ENCODE assay signal across 13 cellular contexts in genomic region chr19:2251577-2252480, GRCh38. TPM values are rescaled to one million over a fixed set of nuclear protein-coding genes. Genes with fewer than 3 reads are reported as not detected.
A peak's percentile ranks its signal among the peaks of the same experiment; 100 is the strongest.
DNase-seq lines count a peak whose midpoint lies in the region; ATAC-seq, FAIRE-seq and TF ChIP-seq lines count a peak whose summit lies in the region.
"Had no signal": no experiment of that assay in that cellular context is flagged by ENCODE, and none has a peak within 500 bp of the region (broad histone marks: within the 10 kb centered on the region; RNA-seq: fewer than 3 reads in every experiment).

No MANE protein-coding gene starts in this region.

- H3K27me3 Mint-ChIP-seq in CD4-positive, CD25-positive, alpha-beta regulatory T cell = peaks cover 12% of the 10 kb centered on the region
- peaks cover 3% of the 10 kb centered on the region for H3K27me3 Mint-ChIP-seq in astrocyte (ENCODE audit: low read depth, unreplicated experiment)

- TF ChIP-seq POLR2A in GM12891 (IDR thresholded peaks at IDR 0.05; ENCODE audit: low read depth, low read length) = no peak

- no peak overlapping the region for H3K27ac ChIP-seq in CD4-positive, CD25-positive, alpha-beta regulatory T cell (ENCODE audit: insufficient read depth, low read length, poor library complexity, severe bottlenecking)
- H3K27ac ChIP-seq in astrocyte (ENCODE audit: low read depth, low read length) (no peak overlapping the region), neutrophil (no peak overlapping the region)
- H3K27ac ChIP-seq: epithelial cell of prostate had no signal

- no peaks in the 10 kb centered on the region for H3K36me3 Mint-ChIP-seq in CD4-positive, CD25-positive, alpha-beta regulatory T cell
- H3K36me3 Mint-ChIP-seq in astrocyte (ENCODE audit: low read depth, unreplicated experiment) = peaks cover 1% of the 10 kb centered on the region

- H2AFZ ChIP-seq in astrocyte (ENCODE audit: low read depth, low read length) = no peak overlapping the region

- TF ChIP-seq CTCF in astrocyte (IDR thresholded peaks at IDR 0.05; ENCODE audit: insufficient read depth, low read depth, low read length) = no peak
- no peak for TF ChIP-seq CTCF in neutrophil (IDR thresholded peaks at IDR 0.05)

- peak; percentile 11 to 29 for ATAC-seq in CD4-positive, CD25-positive, alpha-beta regulatory T cell (ENCODE audit: low read depth in 2 of 2)
- no peak for ATAC-seq in HG02840 (IDR thresholded peaks at IDR 0.05; ENCODE audit: low FRiP score, unreplicated experiment)

- H3K9ac ChIP-seq in astrocyte (ENCODE audit: low read length) = no peak overlapping the region

- no peaks in the 10 kb centered on the region for H3K27me3 ChIP-seq in CD4-positive, CD25-positive, alpha-beta regulatory T cell (ENCODE audit: control insufficient read depth, insufficient read depth, low read length)
- H3K27me3 ChIP-seq in astrocyte (ENCODE audit: insufficient read depth, low read length) = peaks cover 22% of the 10 kb centered on the region
- peaks cover 66% of the 10 kb centered on the region for H3K27me3 ChIP-seq in neutrophil

- H3K36me3 ChIP-seq in CD4-positive, CD25-positive, alpha-beta regulatory T cell (ENCODE audit: control insufficient read depth, insufficient read depth, low read length) = peaks cover 8% of the 10 kb centered on the region
- H3K36me3 ChIP-seq in astrocyte (ENCODE audit: insufficient read depth, low read length) = no peaks in the 10 kb centered on the region
- peaks cover 23% of the 10 kb centered on the region for H3K36me3 ChIP-seq in neutrophil

- no peak overlapping the region for H3K27ac Mint-ChIP-seq in CD4-positive, CD25-positive, alpha-beta regulatory T cell
- no peak overlapping the region for H3K27ac Mint-ChIP-seq in astrocyte (ENCODE audit: unreplicated experiment)

- peaks cover 42% of the 10 kb centered on the region for H3K4me1 ChIP-seq in CD4-positive, CD25-positive, alpha-beta regulatory T cell (ENCODE audit: control insufficient read depth, insufficient read depth, low read length, poor library complexity, severe bottlenecking)
- peaks cover 5% of the 10 kb centered on the region for H3K4me1 ChIP-seq in astrocyte (ENCODE audit: insufficient read depth, low read length)
- H3K4me1 ChIP-seq in neutrophil (ENCODE audit: control insufficient read depth in 1 of 2, insufficient read depth in 1 of 2, low read depth in 1 of 2, low read length in 1 of 2) = peaks cover 40 to 42% of the 10 kb centered on the region in 2 experiments

- H4K20me1 ChIP-seq in astrocyte (ENCODE audit: insufficient read depth, low read length) = peaks cover 50% of the 10 kb centered on the region

- peak in 1 of 3 donors; percentile 33 for DNase-seq in CD4-positive, CD25-positive, alpha-beta regulatory T cell
- DNase-seq in GM12891 (ENCODE audit: insufficient read length, low spot score) (no peak), astrocyte (ENCODE audit: low read depth) (no peak), foreskin melanocyte (no peak), NCI-H2171 treated with DMSO at 0.1 percent for 48 hours (lab: John Stamatoyannopoulos, UW) (no peak)
- no peak for DNase-seq in NK-92 treated with Interleukin-12 subunit alpha and Interleukin-12 subunit beta, amount 100 ng/mL, for 24 hours (lab: John Stamatoyannopoulos, UW)
- DNase-seq: activated CD4-positive, CD25-positive, alpha-beta regulatory T cell; RPMI8226 had no signal

- H3K9me3 Mint-ChIP-seq in CD4-positive, CD25-positive, alpha-beta regulatory T cell = no peaks in the 10 kb centered on the region
- H3K9me3 Mint-ChIP-seq in astrocyte (ENCODE audit: unreplicated experiment) = no peaks in the 10 kb centered on the region
- H3K9me3 Mint-ChIP-seq: neural crest cell had no signal

- H3K4me3 Mint-ChIP-seq in CD4-positive, CD25-positive, alpha-beta regulatory T cell = peak overlapping the region in 3 of 4 donors; percentile 81 to 87 (median 82)
- H3K4me3 Mint-ChIP-seq in astrocyte (ENCODE audit: unreplicated experiment) = no peak overlapping the region

- H3K79me2 ChIP-seq in astrocyte (ENCODE audit: insufficient read depth, low read length) = no peaks in the 10 kb centered on the region

- peak overlapping the region; percentile 30 for H3K4me2 ChIP-seq in astrocyte (ENCODE audit: low read length)

- FAIRE-seq in GM12891 (lab: Jason Lieb, UNC) = peak; percentile 31
- FAIRE-seq in astrocyte (lab: Jason Lieb, UNC) = no peak

- peaks cover 0 to 24% (median under 1%) of the 10 kb centered on the region in 4 donors for H3K4me1 Mint-ChIP-seq in CD4-positive, CD25-positive, alpha-beta regulatory T cell
- H3K4me1 Mint-ChIP-seq in astrocyte (ENCODE audit: low read depth, unreplicated experiment) = no peaks in the 10 kb centered on the region

- H3K4me3 ChIP-seq in CD4-positive, CD25-positive, alpha-beta regulatory T cell (ENCODE audit: low read depth, low read length) = no peak overlapping the region
- H3K4me3 ChIP-seq in astrocyte (ENCODE audit: insufficient read depth, low read depth, low read length) = no peak overlapping the region
- H3K4me3 ChIP-seq in neutrophil (ENCODE audit: low read depth in 1 of 2, low read length in 1 of 2) = peak overlapping the region; percentile 38 to 61

- no peaks in the 10 kb centered on the region for H3K9me3 ChIP-seq in CD4-positive, CD25-positive, alpha-beta regulatory T cell (ENCODE audit: control insufficient read depth in 2 of 2, low read length in 2 of 2)
- H3K9me3 ChIP-seq in astrocyte (ENCODE audit: insufficient read depth, low read depth, low read length) = no peaks in the 10 kb centered on the region
- no peaks in the 10 kb centered on the region for H3K9me3 ChIP-seq in neutrophil

TF ChIP-seq in GM12891, 5 proteins besides CTCF, POLR2A, EP300 and RAD21:
- TF ChIP-seq SPI1 (IDR thresholded peaks at IDR 0.05; ENCODE audit: low read depth, low read length) (no peak), POLR2AphosphoS5 (IDR thresholded peaks at IDR 0.05; ENCODE audit: low read depth, low read length) (no peak), POU2F2 (IDR thresholded peaks at IDR 0.05; ENCODE audit: low read depth, low read length) (no peak), PAX5 (IDR thresholded peaks at IDR 0.05; ENCODE audit: insufficient read depth, low read length, severe bottlenecking) (no peak), TAF1 (IDR thresholded peaks at IDR 0.05; ENCODE audit: low read depth, low read length) (no peak)

RNA-seq across cellular contexts. Expression of gene AMH, which starts 2.7 kb away (rescaled TPM):
- total RNA-seq in CD4-positive, CD25-positive, alpha-beta regulatory T cell = 3.5 TPM
- polyA plus RNA-seq in CD4-positive, CD25-positive, alpha-beta regulatory T cell = not detected
- 0.19 TPM for polyA plus RNA-seq in GM12891 (2012; ENCODE audit: low read depth, missing spikeins)
- 3.5 and 4.6 TPM in 2 replicates for total RNA-seq in astrocyte

RNA-seq across cellular contexts. Expression of gene JSRP1, which starts 4.4 kb away (rescaled TPM):
- total RNA-seq in CD4-positive, CD25-positive, alpha-beta regulatory T cell = 0.99 TPM
- polyA plus RNA-seq in CD4-positive, CD25-positive, alpha-beta regulatory T cell = 1 to 10 TPM in 3 of 4 donors, under 1 TPM in 1; 0.89 to 2.4 (median 1.8) TPM
- 0.41 TPM for polyA plus RNA-seq in GM12891 (2012; ENCODE audit: low read depth, missing spikeins)
- 0.36 and 1.3 TPM in 2 replicates for total RNA-seq in astrocyte
- total RNA-seq: subcutaneous adipose tissue had no signal

RNA-seq across cellular contexts. Expression of gene SF3A2, which starts 15.2 kb away (rescaled TPM):
- total RNA-seq in CD4-positive, CD25-positive, alpha-beta regulatory T cell = 146 TPM
- polyA plus RNA-seq in CD4-positive, CD25-positive, alpha-beta regulatory T cell = 10 to 100 TPM; 13.5 to 26.0 (median 20.0) TPM
- 66.1 TPM for polyA plus RNA-seq in GM12891 (2012; ENCODE audit: low read depth, missing spikeins)
- 76.6 and 83.2 TPM in 2 replicates for total RNA-seq in astrocyte

RNA-seq across cellular contexts. Expression of gene PLEKHJ1, which starts 15.7 kb away (rescaled TPM):
- total RNA-seq in CD4-positive, CD25-positive, alpha-beta regulatory T cell = 50.3 TPM
- 100 to 1,000 TPM in 3 of 4 donors, 10 to 100 TPM in 1; 97.7 to 121 (median 108) TPM for polyA plus RNA-seq in CD4-positive, CD25-positive, alpha-beta regulatory T cell
- polyA plus RNA-seq in GM12891 (2012; ENCODE audit: low read depth, missing spikeins) = 66.6 TPM
- total RNA-seq in astrocyte = 69.9 and 78.3 TPM in 2 replicates

RNA-seq across cellular contexts. Expression of gene PEAK3, which starts 30.1 kb away (rescaled TPM):
- total RNA-seq in CD4-positive, CD25-positive, alpha-beta regulatory T cell = not detected
- polyA plus RNA-seq in CD4-positive, CD25-positive, alpha-beta regulatory T cell = under 1 TPM; 0.10 to 0.32 (median 0.15) TPM
- polyA plus RNA-seq in GM12891 (2012; ENCODE audit: low read depth, missing spikeins) = 0.49 TPM
- 0.18 TPM in 1 of 2 replicates, not detected in the other for total RNA-seq in astrocyte
- total RNA-seq: neural crest cell had no signal

Comparison
In these comparisons a context has a peak if more than half of its experiments do, and no peak if none do; other contexts are left out.
1. H3K4me3 ChIP-seq: peak in neutrophil (2 of 2); none in CD4-positive, CD25-positive, alpha-beta regulatory T cell (single experiment) and astrocyte (single experiment).